Comparison of ENCODE assay signal across 13 cellular contexts in the genomic region with DNA sequence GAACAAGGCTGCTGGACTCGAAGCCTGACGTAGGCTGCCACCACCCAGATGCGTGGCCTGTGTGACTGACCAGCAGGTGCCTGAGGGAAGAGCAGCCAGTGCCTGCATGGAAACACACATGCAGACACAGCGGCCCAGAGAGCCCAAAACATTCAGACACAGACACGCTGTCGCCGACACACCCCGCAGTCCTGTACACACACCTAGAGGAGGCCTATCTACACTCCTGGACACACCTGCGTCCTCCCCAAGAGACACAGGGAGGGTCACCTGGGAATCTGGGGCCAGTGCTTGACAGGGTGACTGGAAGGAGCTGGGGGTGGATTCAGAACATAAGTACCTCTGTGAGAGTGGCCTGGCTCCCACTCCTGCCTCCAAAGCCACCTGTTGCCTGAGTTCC. TPM values are rescaled to one million over a fixed set of nuclear protein-coding genes. Genes with fewer than 3 reads are reported as not detected.
DNase-seq lines count a peak whose midpoint lies in the region; ATAC-seq, FAIRE-seq and TF ChIP-seq lines count a peak whose summit lies in the region.
"Had no signal": no experiment of that assay in that cellular context is flagged by ENCODE, and none has a peak within 500 bp of the region (broad histone marks: within the 10 kb centered on the region; RNA-seq: fewer than 3 reads in every experiment).

No MANE protein-coding gene starts in this region.

- H3K23ac ChIP-seq in H1 (ENCODE audit: insufficient read length): no peak overlapping the region

- no peak for ATAC-seq in SK-N-SH treated with all-trans-retinoic acid at 6 μM for 48 hours
- no peak for ATAC-seq in HG02884 (IDR thresholded peaks at IDR 0.05; ENCODE audit: unreplicated experiment)
- no peak for ATAC-seq in HG03378 (IDR thresholded peaks at IDR 0.05; ENCODE audit: unreplicated experiment)
- ATAC-seq: Panc1 had no signal

- H3K4me2 ChIP-seq in SK-N-SH (no peak overlapping the region), OCI-LY1 (ENCODE audit: low read length) (peak overlapping the region; percentile 97), H1 (ENCODE audit: insufficient read depth in 1 of 2, low read depth in 2 of 2, low read length in 2 of 2) (no peak overlapping the region)

- H3K27me3 ChIP-seq in SK-N-SH (ENCODE audit: insufficient read depth) (no peaks in the 10 kb centered on the region), OCI-LY1 (ENCODE audit: insufficient read depth, low read length) (no peaks in the 10 kb centered on the region), H1 (replicated peaks in 1 of 4; ENCODE audit: control insufficient read depth in 3 of 4, extremely low read depth in 1 of 4, insufficient read depth in 3 of 4, low read length in 3 of 4) (peaks cover 0 to 2% (median 0%) of the 10 kb centered on the region in 4 experiments; a peak in 3 of 7 replicates), spleen (replicated peaks in 1 of 7) (no peaks in the 10 kb centered on the region)
- H3K27me3 ChIP-seq: ovary had no signal

- H2AFZ ChIP-seq in SK-N-SH (ENCODE audit: low read depth) (no peak overlapping the region), OCI-LY1 (ENCODE audit: low read length) (no peak overlapping the region), H1 (ENCODE audit: low read length) (no peak overlapping the region)

- H3K9ac ChIP-seq in SK-N-SH (no peak overlapping the region), OCI-LY1 (ENCODE audit: low read length) (peak overlapping the region; percentile 99), H1 (replicated peaks in 1 of 4; ENCODE audit: extremely low read depth in 1 of 4, low read depth in 3 of 4, low read length in 3 of 4) (no peak overlapping the region)

- H3K27ac ChIP-seq in SK-N-SH (ENCODE audit: low read depth in 2 of 2, low read length in 1 of 2) (no peak overlapping the region), OCI-LY1 (ENCODE audit: low read depth, low read length, poor library complexity, severe bottlenecking) (peak overlapping the region; percentile 99), H1 (ENCODE audit: low read depth, low read length) (no peak overlapping the region), spleen (peak overlapping the region; percentile 97 to 100 (median 99))
- H3K27ac ChIP-seq: ovary had no signal

- H2BK12ac ChIP-seq in H1 (ENCODE audit: low read depth, low read length): peak overlapping the region; percentile 62; the same call in 1 of the 2 replicates

- H3K36me3 ChIP-seq in SK-N-SH (replicated peaks in 1 of 2; ENCODE audit: control insufficient read depth in 1 of 2, insufficient read depth in 2 of 2, low read length in 1 of 2) (no peaks in the 10 kb centered on the region), OCI-LY1 (ENCODE audit: insufficient read depth, low read length) (peaks cover 31% of the 10 kb centered on the region), H1 (ENCODE audit: control insufficient read depth in 2 of 4, insufficient read depth in 4 of 4, low read length in 3 of 4) (no peaks in the 10 kb centered on the region), spleen (peaks cover 0 to 21% (median 10%) of the 10 kb centered on the region in 6 donors)
- H3K36me3 ChIP-seq: ovary had no signal

- H3K79me2 ChIP-seq in SK-N-SH (ENCODE audit: insufficient read depth) (no peaks in the 10 kb centered on the region), OCI-LY1 (ENCODE audit: insufficient read depth, low read length) (peaks cover 8% of the 10 kb centered on the region), H1 (ENCODE audit: control insufficient read depth in 1 of 2, insufficient read depth in 2 of 2, low read length in 2 of 2) (no peaks in the 10 kb centered on the region)

- H3K4me1 ChIP-seq in SK-N-SH (ENCODE audit: control insufficient read depth in 1 of 2, insufficient read depth in 2 of 2, low read depth in 1 of 2, low read length in 1 of 2): peaks cover 0 to 34% of the 10 kb centered on the region in 2 experiments; a peak in 1 of 4 replicates
- peaks cover 79% of the 10 kb centered on the region for H3K4me1 ChIP-seq in OCI-LY1 (ENCODE audit: insufficient read depth, low read length, severe bottlenecking)
- peaks cover 4 to 43% (median 27%) of the 10 kb centered on the region in 4 experiments for H3K4me1 ChIP-seq in H1 (replicated peaks in 1 of 4; ENCODE audit: control insufficient read depth in 3 of 4, insufficient read depth in 4 of 4, low read length in 3 of 4)
- H3K4me1 ChIP-seq in spleen: peaks cover 27 to 83% (median 67%) of the 10 kb centered on the region in 6 donors

- peak; percentile 27 for DNase-seq in SK-N-SH
- DNase-seq in H1 (ENCODE audit: low read depth in 1 of 2, low spot score in 2 of 2): no peak
- peak; percentile 78 for DNase-seq in spleen
- DNase-seq in NCI-H1436 (lab: John Stamatoyannopoulos, UW): no peak
- DNase-seq: HCEC 1CT, ovary had no signal

- H3F3A ChIP-seq in SK-N-SH (replicated peaks; ENCODE audit: insufficient read depth) (no peaks in the 10 kb centered on the region), OCI-LY1 (ENCODE audit: insufficient read depth, low read length) (peaks cover 26% of the 10 kb centered on the region)

- no peaks in the 10 kb centered on the region for H3K9me2 ChIP-seq in SK-N-SH
- no peaks in the 10 kb centered on the region for H3K9me2 ChIP-seq in OCI-LY1 (ENCODE audit: low read depth, low read length)

- intact Hi-C loops in spleen (cut with DNase I; ENCODE audit: low total_unique reads): no loop called here

- no peak overlapping the region for H3K4me3 ChIP-seq in SK-N-SH (ENCODE audit: low read depth in 2 of 2, low read length in 1 of 2)
- peak overlapping the region; percentile 99 for H3K4me3 ChIP-seq in OCI-LY1 (ENCODE audit: low read depth, low read length, poor library complexity, severe bottlenecking)
- H3K4me3 ChIP-seq in H1 (ENCODE audit: extremely low read depth in 1 of 4, insufficient read depth in 2 of 4, low read depth in 3 of 4, low read length in 4 of 4): no peak overlapping the region
- H3K4me3 ChIP-seq in spleen: peak overlapping the region in 6 of 8 donors; percentile 11 to 100 (median 93)
- H3K4me3 ChIP-seq: ovary had no signal

- no peak overlapping the region for H4K8ac ChIP-seq in H1 (ENCODE audit: extremely low read depth, insufficient read depth, low read length)

- no peak overlapping the region for H4K91ac ChIP-seq in H1 (replicated peaks; ENCODE audit: insufficient read length, low read length)

- H2BK5ac ChIP-seq in H1 (ENCODE audit: low read depth, low read length): no peak overlapping the region

- no peak overlapping the region for H2AK5ac ChIP-seq in H1 (ENCODE audit: low read depth, low read length)

- 80% methylated on average over 9 of the region's 9 CpGs for WGBS in SK-N-SH (ENCODE audit: low lambda C conversion rate)
- 86% methylated on average over 9 of the region's 9 CpGs; no CpG with 5 or more reads in 1 of the 2 experiments for WGBS in H1 (ENCODE audit: extremely low coverage in 1 of 2, insufficient coverage in 1 of 2, insufficient read length in 1 of 2, insufficient replicate concordance in 2 of 2, low coverage in 1 of 2, low lambda C conversion rate in 2 of 2, missing lambda C conversion rate in 1 of 2), 2 experiments
- 42 to 67% (median 57%) methylated on average over 7 to 9 of the region's 9 CpGs for WGBS in spleen, 5 donors

- H3K9me3 ChIP-seq in SK-N-SH: no peaks in the 10 kb centered on the region
- H3K9me3 ChIP-seq in OCI-LY1 (ENCODE audit: low read length): no peaks in the 10 kb centered on the region
- no peaks in the 10 kb centered on the region for H3K9me3 ChIP-seq in H1 (ENCODE audit: insufficient read depth in 2 of 2, low read depth in 1 of 2, low read length in 1 of 2)
- no peaks in the 10 kb centered on the region for H3K9me3 ChIP-seq in spleen
- H3K9me3 ChIP-seq: ovary had no signal

- H3K23me2 ChIP-seq in H1 (ENCODE audit: low read depth, low read length): no peaks in the 10 kb centered on the region

- FAIRE-seq in H1 (lab: Jason Lieb, UNC): no peak
- FAIRE-seq: A204.1 had no signal

- no peak overlapping the region for H4K5ac ChIP-seq in H1 (ENCODE audit: insufficient read length, low read depth, low read length)

- POLR2A ChIA-PET in SK-N-SH (lab: Yijun Ruan, JAX) (interaction anchor here (4.1 kb wide), 1 partner anchor 17 kb away, joined by 21 read pairs; the partner anchor contains the start of gene SUPT4H1), H1 (lab: Charles Lee; ENCODE audit: partially characterized antibody) (interaction anchor here (1.7 to 11.3 kb wide), 4 partner anchors 10 to 18 kb away, joined by 5 to 149 read pairs (median 20); partner anchors contain the start of gene SUPT4H1)

- H3K56ac ChIP-seq in H1 (replicated peaks; ENCODE audit: insufficient read length, low read depth, low read length): no peak overlapping the region

- TF ChIP-seq POLR2A in H1 (IDR thresholded peaks at IDR 0.05; ENCODE audit: control extremely low read depth in 1 of 2, low read depth in 2 of 2, low read length in 2 of 2) (no peak), spleen (IDR thresholded peaks at IDR 0.05) (no peak)

- no peak overlapping the region; the same call in none of the 2 replicates for H2BK20ac ChIP-seq in H1 (ENCODE audit: low read length)

- no peak for TF ChIP-seq RAD21 in SK-N-SH (IDR thresholded peaks at IDR 0.05; ENCODE audit: low read length)
- TF ChIP-seq RAD21 in H1 (IDR thresholded peaks at IDR 0.05 in 1 of 2, conservative IDR thresholded peaks at IDR 0.05 in 1 of 2; ENCODE audit: low read depth in 2 of 2, low read length in 2 of 2): no peak

- TF ChIP-seq EP300 in SK-N-SH (IDR thresholded peaks at IDR 0.05; ENCODE audit: borderline replicate concordance in 1 of 2, low read depth in 1 of 2, low read length in 1 of 2) (no peak), H1 (IDR thresholded peaks at IDR 0.05; ENCODE audit: borderline replicate concordance in 1 of 2, low read depth in 2 of 2, low read length in 2 of 2) (no peak)

- TF ChIP-seq CTCF in SK-N-SH (IDR thresholded peaks at IDR 0.05) (no peak), OCI-LY1 (IDR thresholded peaks at IDR 0.05; ENCODE audit: low read length) (no peak), H1 (IDR thresholded peaks at IDR 0.05; ENCODE audit: control extremely low read depth in 1 of 3, insufficient read depth in 1 of 3, low read depth in 1 of 3, low read length in 3 of 3) (no peak), spleen (IDR thresholded peaks at IDR 0.05 in 8 of 11, conservative IDR thresholded peaks at IDR 0.05 in 3 of 11) (no peak)

- no peaks in the 10 kb centered on the region for H3K79me1 ChIP-seq in H1 (ENCODE audit: low read depth, low read length)

- no peak overlapping the region for H3K18ac ChIP-seq in H1 (ENCODE audit: extremely low read depth, low read length)

- H2BK15ac ChIP-seq in H1 (ENCODE audit: low read length): peak overlapping the region; percentile 89; the same call in 1 of the 2 replicates

- CTCF ChIA-PET in SK-N-SH (lab: Yijun Ruan, JAX) (interaction anchor here (4.2 kb wide), 1 partner anchor 17 kb away, joined by 14 read pairs; no protein-coding TSS in a partner anchor), H1 (lab: Charles Lee; ENCODE audit: partially characterized antibody) (interaction anchor here (0.6 to 18.5 kb wide), 6 partner anchors 13 to 37 kb away, joined by 3 to 384 read pairs (median 7); partner anchors contain the start of genes SUPT4H1 and TSPOAP1)

- H4K20me1 ChIP-seq in SK-N-SH (ENCODE audit: insufficient read depth): no peaks in the 10 kb centered on the region
- no peaks in the 10 kb centered on the region for H4K20me1 ChIP-seq in OCI-LY1 (ENCODE audit: insufficient read depth, low read length)
- H4K20me1 ChIP-seq in H1 (replicated peaks in 1 of 2; ENCODE audit: control insufficient read depth in 1 of 2, insufficient read depth in 2 of 2, low read length in 2 of 2): no peaks in the 10 kb centered on the region

- H3K4ac ChIP-seq in H1 (replicated peaks; ENCODE audit: insufficient read length, low read depth, low read length): no peak overlapping the region

- no peak overlapping the region for H2BK120ac ChIP-seq in H1 (replicated peaks; ENCODE audit: low read depth, low read length)

- no peak overlapping the region for H3K14ac ChIP-seq in H1 (ENCODE audit: insufficient read length)

RNA-seq across cellular contexts. Expression of gene TSPOAP1, which starts 6.1 kb away (rescaled TPM):
- polyA plus RNA-seq in SK-N-SH (2012; rRNA removed) (0.79 and 1.9 TPM in 2 replicates), H1 (2011; rRNA removed) (7.6 and 9.8 TPM in 2 replicates), spleen (10 to 100 TPM; 11.5 to 26.5 (median 24.3) TPM)
- polyA plus RNA-seq in SK-N-SH (2012; cell fraction: cytosol; rRNA removed): 0.28 and 0.97 TPM in 2 replicates
- polyA plus RNA-seq in SK-N-SH (2012; cell fraction: nucleus; rRNA removed): 4.8 and 8.3 TPM in 2 replicates
- total RNA-seq in H1 (2021; fragmentation: NEBNext Ultra II Directional; extraction: Animal tissue kit (Norgen Biotek cat#: 25700)): 9.2 and 9.8 TPM in 2 replicates
- polyA plus RNA-seq in H1 (2011; cell fraction: cytosol; rRNA removed): 13.8 TPM
- 69.7 TPM for polyA plus RNA-seq in H1 (2011; cell fraction: nucleus; rRNA removed)
- 14.7 to 18.9 TPM (median 15.9 TPM) in 4 replicates for polyA plus RNA-seq in H1 (2012, experiment 1 of 2)
- 6.2 TPM for polyA plus RNA-seq in H1 (2012, experiment 2 of 2)
- polyA plus RNA-seq in H1 (2013, experiment 1 of 2): 4.8 TPM
- polyA plus RNA-seq in H1 (2013, experiment 2 of 2): 4.1 TPM
- 2.9 and 6.6 TPM in 2 replicates for polyA minus RNA-seq in H1 (2011; rRNA and poly(A)+ RNA removed)
- 5.8 TPM for polyA minus RNA-seq in H1 (2011; cell fraction: cytosol; rRNA and poly(A)+ RNA removed)
- polyA minus RNA-seq in H1 (2011; cell fraction: nucleus; rRNA and poly(A)+ RNA removed): 8.9 TPM
- total RNA-seq in spleen: 10 to 100 TPM; 14.1 to 31.8 (median 18.5) TPM

RNA-seq across cellular contexts. Expression of gene SUPT4H1, which starts 17.3 kb away (rescaled TPM):
- polyA plus RNA-seq in SK-N-SH (2012; rRNA removed) (165 and 205 TPM in 2 replicates), H1 (2011; rRNA removed) (115 and 143 TPM in 2 replicates), spleen (100 to 1,000 TPM in 2 of 3 donors, 10 to 100 TPM in 1; 77.0 to 106 (median 104) TPM)
- polyA plus RNA-seq in SK-N-SH (2012; cell fraction: cytosol; rRNA removed): 216 and 229 TPM in 2 replicates
- polyA plus RNA-seq in SK-N-SH (2012; cell fraction: nucleus; rRNA removed): 54.9 and 92.8 TPM in 2 replicates
- 103 and 112 TPM in 2 replicates for total RNA-seq in H1 (2021; fragmentation: NEBNext Ultra II Directional; extraction: Animal tissue kit (Norgen Biotek cat#: 25700))
- 144 TPM for polyA plus RNA-seq in H1 (2011; cell fraction: cytosol; rRNA removed)
- 67.4 TPM for polyA plus RNA-seq in H1 (2011; cell fraction: nucleus; rRNA removed)
- polyA plus RNA-seq in H1 (2012, experiment 1 of 2): 166 to 180 TPM (median 170 TPM) in 4 replicates
- polyA plus RNA-seq in H1 (2012, experiment 2 of 2): 181 TPM
- 66.5 TPM for polyA plus RNA-seq in H1 (2013, experiment 1 of 2)
- 66.6 TPM for polyA plus RNA-seq in H1 (2013, experiment 2 of 2)
- 73.5 and 87.0 TPM in 2 replicates for polyA minus RNA-seq in H1 (2011; rRNA and poly(A)+ RNA removed)
- polyA minus RNA-seq in H1 (2011; cell fraction: cytosol; rRNA and poly(A)+ RNA removed): 50.8 TPM
- polyA minus RNA-seq in H1 (2011; cell fraction: nucleus; rRNA and poly(A)+ RNA removed): 33.5 TPM
- 10 to 100 TPM; 37.8 to 80.5 (median 64.0) TPM for total RNA-seq in spleen

RNA-seq across cellular contexts. Expression of gene MPO, which starts 53.9 kb away (rescaled TPM):
- polyA plus RNA-seq in SK-N-SH (2012; rRNA removed): not detected in 2 replicates
- polyA plus RNA-seq in SK-N-SH (2012; cell fraction: cytosol; rRNA removed): not detected in 2 replicates
- not detected in 2 replicates for polyA plus RNA-seq in SK-N-SH (2012; cell fraction: nucleus; rRNA removed)
- 0.74 TPM in 1 of 2 replicates, not detected in the other for total RNA-seq in H1 (2021; fragmentation: NEBNext Ultra II Directional; extraction: Animal tissue kit (Norgen Biotek cat#: 25700))
- 0.06 and 0.13 TPM in 2 replicates for polyA plus RNA-seq in H1 (2011; rRNA removed)
- 0.08 TPM for polyA plus RNA-seq in H1 (2011; cell fraction: cytosol; rRNA removed)
- 0.61 TPM for polyA plus RNA-seq in H1 (2011; cell fraction: nucleus; rRNA removed)
- not detected in 4 replicates for polyA plus RNA-seq in H1 (2012, experiment 1 of 2)
- polyA plus RNA-seq in H1 (2012, experiment 2 of 2): 0.04 TPM
- polyA plus RNA-seq in H1 (2013, experiment 1 of 2): 0.04 TPM
- 0.09 TPM for polyA plus RNA-seq in H1 (2013, experiment 2 of 2)
- polyA minus RNA-seq in H1 (2011; rRNA and poly(A)+ RNA removed): not detected in 2 replicates
- polyA minus RNA-seq in H1 (2011; cell fraction: cytosol; rRNA and poly(A)+ RNA removed): not detected
- not detected for polyA minus RNA-seq in H1 (2011; cell fraction: nucleus; rRNA and poly(A)+ RNA removed)
- 10 to 100 TPM in 5 of 7 donors, 1 to 10 TPM in 2; 5.8 to 75.7 (median 15.2) TPM for total RNA-seq in spleen
- 1 to 10 TPM in 2 of 3 donors, under 1 TPM in 1; 0.52 to 2.2 (median 2.0) TPM for polyA plus RNA-seq in spleen
- total RNA-seq: epithelial cell of proximal tubule had no signal

Comparison
In these comparisons a context has a peak if more than half of its experiments do, and no peak if none do; other contexts are left out.
1. DNase-seq: peak in SK-N-SH (single experiment) and spleen (single experiment); none in H1 (0 of 2) and NCI-H1436 (single experiment).
2. H3K27ac ChIP-seq: peak in OCI-LY1 (single experiment) and spleen (8 of 8); none in SK-N-SH (0 of 2) and H1 (single experiment).
3. H3K4me3 ChIP-seq: peak in OCI-LY1 (single experiment) and spleen (6 of 8); none in SK-N-SH (0 of 2) and H1 (0 of 4).